In the genomic region with DNA sequence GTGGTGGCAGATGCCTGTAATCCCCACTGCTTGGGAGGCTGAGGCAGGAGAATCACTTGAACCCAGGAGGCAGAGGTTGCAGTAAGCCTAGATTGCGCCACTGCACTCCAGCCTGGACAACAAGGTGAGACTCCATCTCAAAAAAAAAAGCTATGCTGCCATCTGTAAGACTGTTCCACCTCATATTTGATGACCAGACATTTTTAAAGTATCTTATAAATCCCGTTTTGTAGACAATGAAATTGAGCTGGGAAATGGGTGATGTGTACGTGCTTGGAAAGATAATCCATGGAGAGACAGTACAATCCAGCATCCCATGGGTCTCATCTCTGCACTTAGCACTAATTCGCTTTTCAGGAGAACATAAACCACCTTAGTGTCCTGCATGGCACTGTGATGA, we compare ENCODE assay signal across 34 cellular contexts.
"Had no signal": no experiment of that assay in that cellular context is flagged by ENCODE, and none has a peak within 500 bp of the region (broad histone marks: within the 10 kb centered on the region; RNA-seq: fewer than 3 reads in every experiment).

No MANE protein-coding gene starts in this region.

- ATAC-seq: activated CD8-positive, alpha-beta T cell treated with anti-CD3 and anti-CD28 coated beads for 36 hours; activated naive CD4-positive, alpha-beta T cell treated with anti-CD3 and anti-CD28 coated beads, Interleukin-2, amount 50 U/mL, for 72 hours; activated T-cell treated with anti-CD3 and anti-CD28 coated beads, Interleukin-2, amount 50 U/mL, for 4 hours; activated T-cell treated with anti-CD3 and anti-CD28 coated beads, Interleukin-2, amount 50 U/mL, for 72 hours; activated T-helper 17 cell treated with anti-CD3 and anti-CD28 coated beads, Interleukin-2, amount 50 U/mL, for 72 hours; body of pancreas had no signal

- H3K9me3 ChIP-seq: adrenal gland, body of pancreas, breast epithelium had no signal

- H3K4me3 ChIP-seq: adrenal gland, body of pancreas, breast epithelium had no signal

- H3K4me1 ChIP-seq: adrenal gland, body of pancreas, breast epithelium had no signal

- FAIRE-seq: astrocyte, TTC549 had no signal

- DNase-seq: activated B cell treated with CpG ODN at 0.5 μM for 24 hours; activated CD4-positive, alpha-beta memory T cell treated with anti-CD3 and anti-CD28 coated beads for 36 hours; activated CD4-positive, alpha-beta T cell treated with anti-CD3 and anti-CD28 coated beads for 4 hours; activated CD4-positive, alpha-beta T cell treated with anti-CD3 and anti-CD28 coated beads, Interleukin-2, amount 10 ng/mL, durations not matched to agents 24 days and 14 days; activated CD4-positive, alpha-beta T cell treated with anti-CD3 and anti-CD28 coated beads, Interleukin-2, amount 50 U/mL, for 1 hour; activated CD4-positive, alpha-beta T cell treated with anti-CD3 and anti-CD28 coated beads, Interleukin-2, amount 50 U/mL, for 4 hours; activated CD4-positive, CD25-positive, alpha-beta regulatory T cell treated with anti-CD3 and anti-CD28 coated beads, Interleukin-2, amount 50 U/mL, for 72 hours; activated CD8-positive, alpha-beta memory T cell treated with anti-CD3 and anti-CD28 coated beads, Interleukin-2, amount 50 U/mL, for 4 hours; activated CD8-positive, alpha-beta T cell treated with anti-CD3 and anti-CD28 coated beads for 36 hours; activated effector memory CD4-positive, alpha-beta T cell treated with anti-CD3 and anti-CD28 coated beads, Interleukin-2, amount 50 U/mL, for 16 hours; activated gamma-delta T cell treated with Interleukin-2 at 50 U/mL for 16 hours; activated naive CD4-positive, alpha-beta T cell; activated naive CD4-positive, alpha-beta T cell treated with anti-CD3 and anti-CD28 coated beads for 36 hours; activated naive CD4-positive, alpha-beta T cell treated with anti-CD3 and anti-CD28 coated beads, Interleukin-2, amount 50 U/mL, for 16 hours; activated naive CD8-positive, alpha-beta T cell treated with anti-CD3 and anti-CD28 coated beads for 36 hours; activated T-cell treated with anti-CD3 and anti-CD28 coated beads for 4 hours; activated T-cell treated with anti-CD3 and anti-CD28 coated beads, Interleukin-2, amount 50 U/mL, for 1 hour; activated T-cell treated with anti-CD3 and anti-CD28 coated beads, Interleukin-2, amount 50 U/mL, for 4 hours; activated T-cell treated with anti-CD3 and anti-CD28 coated beads, Interleukin-2, amount 50 U/mL, for 72 hours; adrenal gland; amniotic stem cell; aorta; body of pancreas; brain microvascular endothelial cell; central memory CD4-positive, alpha-beta T cell; T-helper 1 cell; T-helper 2 cell; T-helper 9 cell had no signal

- H3K36me3 ChIP-seq: adrenal gland, brain microvascular endothelial cell, breast epithelium had no signal

- H3K27ac ChIP-seq: adrenal gland, body of pancreas, brain microvascular endothelial cell, breast epithelium, VCaP had no signal

- H3K27me3 ChIP-seq: adrenal gland, body of pancreas, brain microvascular endothelial cell had no signal
